8 cellular contexts compared by ENCODE assay signal in genomic region chr1:89987170-89987819, GRCh38. TPM values are rescaled to one million over a fixed set of nuclear protein-coding genes. Genes with fewer than 3 reads are reported as not detected.
DNase-seq lines count a peak whose midpoint lies in the region; FAIRE-seq and TF ChIP-seq lines count a peak whose summit lies in the region.

No MANE protein-coding gene starts in this region.

- no peak overlapping the region for H3K4me3 Mint-ChIP-seq in HFFc6

- H3K27me3 Mint-ChIP-seq in HFFc6 (ENCODE audit: insufficient read depth): no peaks in the 10 kb centered on the region; the same call in 1 of the 2 replicates

- DNase-seq in NCI-H2081 (lab: John Stamatoyannopoulos, UW) (peak; percentile 48 to 69), NCI-H2081 treated with DMSO at 0.1 percent for 48 hours (lab: John Stamatoyannopoulos, UW) (no peak), HFFc6 (peak; percentile 66), NB4 (ENCODE audit: low read depth) (peak; percentile 80), SJCRH30 (peak; percentile 42 to 83), astrocyte of the cerebellum (ENCODE audit: low read depth) (peak; percentile 78), hepatic stellate cell (ENCODE audit: low spot score) (peak; percentile 75), small intestine (peak; percentile 83)

- 0 to 2% (median 1%) methylated on average over 3 of the region's 3 CpGs for WGBS in small intestine, 3 donors

- H3K27me3 ChIP-seq in SJCRH30: no peaks in the 10 kb centered on the region
- no peaks in the 10 kb centered on the region for H3K27me3 ChIP-seq in small intestine (ENCODE audit: control insufficient read depth in 2 of 2, insufficient read depth in 2 of 2, low read length in 2 of 2)

- H3K4me1 ChIP-seq in SJCRH30 (no peaks in the 10 kb centered on the region), small intestine (ENCODE audit: control insufficient read depth in 2 of 2, insufficient read depth in 1 of 2, low read depth in 1 of 2, low read length in 1 of 2) (peaks cover 4 to 5% of the 10 kb centered on the region in 2 donors)

- H3K27ac ChIP-seq in SJCRH30 (no peak overlapping the region), small intestine (ENCODE audit: low read depth in 1 of 2, low read length in 1 of 2) (no peak overlapping the region)

- H3K27ac Mint-ChIP-seq in HFFc6: no peak overlapping the region

- H3K9me3 Mint-ChIP-seq in HFFc6: no peaks in the 10 kb centered on the region

- no peak for TF ChIP-seq POLR2A in NB4 (IDR thresholded peaks at IDR 0.05; ENCODE audit: extremely low read depth, insufficient read length)

- peaks cover 15% of the 10 kb centered on the region for H3K4me1 Mint-ChIP-seq in HFFc6 (ENCODE audit: low read depth)

- H3K36me3 ChIP-seq in SJCRH30 (no peaks in the 10 kb centered on the region), small intestine (ENCODE audit: control insufficient read depth in 2 of 2, insufficient read depth in 2 of 2, low read length in 2 of 2) (no peaks in the 10 kb centered on the region)

- no peaks in the 10 kb centered on the region for H3K9me3 ChIP-seq in SJCRH30 (replicated peaks)
- H3K9me3 ChIP-seq in small intestine (ENCODE audit: control insufficient read depth, low read depth): no peaks in the 10 kb centered on the region

- peak; percentile 95 for TF ChIP-seq CTCF in HFFc6 (IDR thresholded peaks at IDR 0.05)
- TF ChIP-seq CTCF in NB4 (IDR thresholded peaks at IDR 0.05; ENCODE audit: low read depth, low read length): peak; percentile 80
- TF ChIP-seq CTCF in astrocyte of the cerebellum (IDR thresholded peaks at IDR 0.05; ENCODE audit: low read depth, low read length, missing control alignments): peak; percentile 81

- H3K4me3 ChIP-seq in NB4 (ENCODE audit: low read depth, low read length) (no peak overlapping the region), SJCRH30 (no peak overlapping the region), astrocyte of the cerebellum (ENCODE audit: low read depth, low read length) (no peak overlapping the region), small intestine (ENCODE audit: low read depth in 1 of 2, low read length in 2 of 2) (no peak overlapping the region)

- in situ Hi-C loops in astrocyte of the cerebellum (cut with HindIII; ENCODE audit: low sequenced_read_pairs): no loop called here

- FAIRE-seq in small intestine (lab: Jason Lieb, UNC): peak; percentile 59

- no peaks in the 10 kb centered on the region for H3K36me3 Mint-ChIP-seq in HFFc6 (ENCODE audit: low read depth)

RNA-seq across cellular contexts. Expression of gene ZNF326, which starts 7.6 kb away (rescaled TPM):
- 10 to 100 TPM; 14.7 to 19.8 (median 17.2) TPM for total RNA-seq in HFFc6 (2021; fragmentation: NEBNext Ultra II Directional; extraction: Animal tissue kit (Norgen Biotek cat#: 25700))
- total RNA-seq in SJCRH30 (2014; rRNA removed; shearing (Covaris generic)): 20.6 and 25.8 TPM in 2 replicates
- 10 to 100 TPM; 11.3 to 22.4 (median 15.1) TPM for polyA plus RNA-seq in small intestine
